ENCODE assay signal across 8 cellular contexts in genomic region chr9:137459147-137459600, GRCh38. TPM values are rescaled to one million over a fixed set of nuclear protein-coding genes. Genes with fewer than 3 reads are reported as not detected.
DNase-seq lines count a peak whose midpoint lies in the region; ATAC-seq and TF ChIP-seq lines count a peak whose summit lies in the region.

Gene NSMF, minus strand, starts transcription at chr9:137459334. Its CDS starts 232 bp downstream, at chr9:137459102.

- peak within 1 kb of the TSS; percentile 74 for H2AFZ ChIP-seq in neural cell (ENCODE audit: low read depth, low read length)

- H4K20me1 ChIP-seq in neural cell (ENCODE audit: insufficient read depth), result no peaks in the 10 kb centered on the region

- H3K9me3 Mint-ChIP-seq in stimulated activated naive CD8-positive, alpha-beta T cell treated with anti-CD3 and anti-CD28 coated beads, Interleukin-15, Interleukin-2, amounts not matched to agents 100 ng/mL and 50 ng/mL, for 24 hours, result no peaks in the 10 kb centered on the region

- peak within 1 kb of the TSS; percentile 51 for H3K4me2 ChIP-seq in neural cell (ENCODE audit: low read length)

- peak within 1 kb of the TSS; percentile 40 for H3K27ac ChIP-seq in SJCRH30
- H3K27ac ChIP-seq in neural cell (ENCODE audit: low read length), result peak within 1 kb of the TSS; percentile 50

- peak within 1 kb of the TSS; percentile 85 for H3K9ac ChIP-seq in neural cell (ENCODE audit: low read length)

- peak within 1 kb of the TSS; percentile 79 for H3K4me3 ChIP-seq in SJCRH30
- H3K4me3 ChIP-seq in fibroblast of villous mesenchyme (ENCODE audit: low read depth, low read length), result peak within 1 kb of the TSS; percentile 71
- H3K4me3 ChIP-seq in neural cell (ENCODE audit: low read length), result peak within 1 kb of the TSS; percentile 94

- H3K4me1 Mint-ChIP-seq in stimulated activated naive CD8-positive, alpha-beta T cell treated with anti-CD3 and anti-CD28 coated beads, Interleukin-15, Interleukin-2, amounts not matched to agents 100 ng/mL and 50 ng/mL, for 24 hours (ENCODE audit: low read depth), result peaks cover 44% of the 10 kb centered on the region

- peak; percentile 57 for ATAC-seq in GM21825 (IDR thresholded peaks at IDR 0.05; ENCODE audit: unreplicated experiment)

- H3K4me1 ChIP-seq in SJCRH30, result peaks cover 10% of the 10 kb centered on the region; the same call in 1 of the 2 replicates

- H3K9me3 ChIP-seq in SJCRH30 (replicated peaks) (no peaks in the 10 kb centered on the region), neural cell (ENCODE audit: low read length) (no peaks in the 10 kb centered on the region)

- H3K27me3 ChIP-seq in SJCRH30, result no peaks in the 10 kb centered on the region
- no peaks in the 10 kb centered on the region for H3K27me3 ChIP-seq in neural cell (ENCODE audit: insufficient read depth, low read depth, low read length)

- peak; percentile 37 for TF ChIP-seq EP300 in neural cell (conservative IDR thresholded peaks at IDR 0.05; ENCODE audit: poor library complexity, severe bottlenecking)

- H3K27ac Mint-ChIP-seq in stimulated activated naive CD8-positive, alpha-beta T cell treated with anti-CD3 and anti-CD28 coated beads, Interleukin-15, Interleukin-2, amounts not matched to agents 100 ng/mL and 50 ng/mL, for 24 hours, result peak within 1 kb of the TSS; percentile 81

- peak; percentile 4 for TF ChIP-seq RAD21 in neural cell (conservative IDR thresholded peaks at IDR 0.05)

- no peaks in the 10 kb centered on the region for H3K79me2 ChIP-seq in neural cell (replicated peaks; ENCODE audit: insufficient read depth, low read length)

- H3K36me3 ChIP-seq in SJCRH30 (peaks cover 27% of the 10 kb centered on the region), neural cell (ENCODE audit: insufficient read depth, low read length) (no peaks in the 10 kb centered on the region)

- H3K27me3 Mint-ChIP-seq in stimulated activated naive CD8-positive, alpha-beta T cell treated with anti-CD3 and anti-CD28 coated beads, Interleukin-15, Interleukin-2, amounts not matched to agents 100 ng/mL and 50 ng/mL, for 24 hours, result no peaks in the 10 kb centered on the region

- H3F3A ChIP-seq in neural cell (ENCODE audit: insufficient read depth, low read length, poor library complexity, severe bottlenecking), result no peaks in the 10 kb centered on the region

- DNase-seq in DMS79 treated with DMSO at 0.1 percent for 48 hours (lab: John Stamatoyannopoulos, UW) (peak; percentile 81), LHCN-M2 (ENCODE audit: low read depth) (peak; percentile 83), SJCRH30 (peak; percentile 94 to 95), activated gamma-delta T cell (lab: John Stamatoyannopoulos, UW) (peak; percentile 91), fibroblast of villous mesenchyme (ENCODE audit: low read depth) (peak; percentile 94)

- peaks cover 10% of the 10 kb centered on the region for H3K36me3 Mint-ChIP-seq in stimulated activated naive CD8-positive, alpha-beta T cell treated with anti-CD3 and anti-CD28 coated beads, Interleukin-15, Interleukin-2, amounts not matched to agents 100 ng/mL and 50 ng/mL, for 24 hours (ENCODE audit: low read depth)

- TF ChIP-seq CTCF in fibroblast of villous mesenchyme (IDR thresholded peaks at IDR 0.05; ENCODE audit: insufficient read depth, low read depth, low read length), result no peak
- no peak for TF ChIP-seq CTCF in neural cell (IDR thresholded peaks at IDR 0.05; ENCODE audit: poor library complexity, severe bottlenecking)

- no peaks in the 10 kb centered on the region for H3K9me2 ChIP-seq in neural cell (ENCODE audit: insufficient read depth, low read length)

- H3K4me3 Mint-ChIP-seq in stimulated activated naive CD8-positive, alpha-beta T cell treated with anti-CD3 and anti-CD28 coated beads, Interleukin-15, Interleukin-2, amounts not matched to agents 100 ng/mL and 50 ng/mL, for 24 hours, result peak within 1 kb of the TSS; percentile 52

TF ChIP-seq in neural cell, 6 proteins besides CTCF, POLR2A, EP300 and RAD21:
- TF ChIP-seq MXI1 (conservative IDR thresholded peaks at IDR 0.05; ENCODE audit: poor library complexity, severe bottlenecking), result peak; percentile 75
- TF ChIP-seq SMC3 (conservative IDR thresholded peaks at IDR 0.05; ENCODE audit: poor library complexity), result no peak
- no peak for TF ChIP-seq REST (IDR thresholded peaks at IDR 0.05; ENCODE audit: borderline replicate concordance)
- TF ChIP-seq EZH2 (IDR thresholded peaks at IDR 0.05; ENCODE audit: borderline replicate concordance, insufficient read depth, low read length, poor library complexity, severe bottlenecking), result no peak
- TF ChIP-seq TAF1 (IDR thresholded peaks at IDR 0.05; ENCODE audit: low read depth), result peak; percentile 48
- TF ChIP-seq POLR2AphosphoS5 (IDR thresholded peaks at IDR 0.05), result peak; percentile 92
TF ChIP-seq in neural cell: peak in this region for 3.

RNA-seq across cellular contexts. Expression of gene NSMF, which starts in this region (rescaled TPM):
- 53.7 and 64.0 TPM in 2 replicates for total RNA-seq in LHCN-M2 (2014; rRNA removed)
- 38.4 TPM for polyA plus RNA-seq in LHCN-M2 (2012)
- 35.4 and 40.3 TPM in 2 replicates for total RNA-seq in SJCRH30 (2014; rRNA removed; shearing (Covaris generic))
- 22.0 and 22.9 TPM in 2 replicates for total RNA-seq in fibroblast of villous mesenchyme
- 51.2 and 57.5 TPM in 2 replicates for polyA plus RNA-seq in neural cell
- 41.3 and 49.9 TPM in 2 replicates for polyA minus RNA-seq in neural cell

Comparison
In these comparisons a context has a peak if more than half of its experiments do, and no peak if none do; other contexts are left out.
1. Peak in every context shown above with its lines: DNase-seq, ATAC-seq, H3K4me3 ChIP-seq and H3K27ac ChIP-seq.